ENCODE assay signal across 17 cellular contexts in genomic region chr14:49888293-49888692, GRCh38. TPM values are rescaled to one million over a fixed set of nuclear protein-coding genes. Genes with fewer than 3 reads are reported as not detected.
DNase-seq lines count a peak whose midpoint lies in the region; ATAC-seq, FAIRE-seq and TF ChIP-seq lines count a peak whose summit lies in the region.
"Had no signal": no experiment of that assay in that cellular context is flagged by ENCODE, and none has a peak within 500 bp of the region (broad histone marks: within the 10 kb centered on the region; RNA-seq: fewer than 3 reads in every experiment).

No MANE protein-coding gene starts in this region.

- FAIRE-seq in pancreas (lab: Jason Lieb, UNC): peak; percentile 69
- FAIRE-seq: GM12892, H54 had no signal

- H3K4me3 Mint-ChIP-seq in dendritic cell treated with granulocyte-macrophage colony-stimulating factor and Interleukin-4, amounts not matched to agents 40 ng/mL and 50 ng/mL, for 4 days: no peak overlapping the region
- H3K4me3 Mint-ChIP-seq: B cell, IgD-negative memory B cell had no signal

- H3K4me1 ChIP-seq in pancreas: peaks cover 0 to 4% (median 0%) of the 10 kb centered on the region in 3 donors

- peaks cover 13% of the 10 kb centered on the region for H3K36me3 Mint-ChIP-seq in dendritic cell treated with granulocyte-macrophage colony-stimulating factor and Interleukin-4, amounts not matched to agents 40 ng/mL and 50 ng/mL, for 4 days (ENCODE audit: low read depth)
- H3K36me3 Mint-ChIP-seq: IgD-negative memory B cell had no signal

- peaks cover 19% of the 10 kb centered on the region for H3K4me1 Mint-ChIP-seq in dendritic cell treated with granulocyte-macrophage colony-stimulating factor and Interleukin-4, amounts not matched to agents 40 ng/mL and 50 ng/mL, for 4 days (ENCODE audit: low read depth)

- peak; percentile 92 for DNase-seq in LNCaP clone FGC (ENCODE audit: low read depth)
- DNase-seq in pancreas: no peak
- no peak for DNase-seq in stimulated activated naive CD4-positive, alpha-beta T cell (lab: John Stamatoyannopoulos, UW)
- no peak for DNase-seq in GM10266 (ENCODE audit: extremely low spot score)
- no peak for DNase-seq in activated naive CD4-positive, alpha-beta T cell treated with anti-CD3 and anti-CD28 coated beads, Interleukin-2, amount 50 U/mL, for 16 hours
- DNase-seq: ACHN; C1 segment of cervical spinal cord; CD4-positive, alpha-beta memory T cell; DMS79; GM23248 had no signal

- no peaks in the 10 kb centered on the region for H3K27me3 Mint-ChIP-seq in dendritic cell treated with granulocyte-macrophage colony-stimulating factor and Interleukin-4, amounts not matched to agents 40 ng/mL and 50 ng/mL, for 4 days
- H3K27me3 Mint-ChIP-seq: B cell; CD4-positive, alpha-beta memory T cell; IgD-negative memory B cell had no signal

- H3K27ac ChIP-seq in 22Rv1 (peak overlapping the region; percentile 57), pancreas (no peak overlapping the region)
- H3K27ac ChIP-seq: GM23248 had no signal

- no peaks in the 10 kb centered on the region for H3K27me3 ChIP-seq in pancreas

- H3K4me3 ChIP-seq in LNCaP clone FGC (ENCODE audit: low read depth, low read length): no peak overlapping the region
- no peak overlapping the region for H3K4me3 ChIP-seq in pancreas
- H3K4me3 ChIP-seq: GM23248 had no signal

- no peaks in the 10 kb centered on the region for H3K9me3 ChIP-seq in pancreas

- peak overlapping the region; percentile 23 for H3K27ac Mint-ChIP-seq in dendritic cell treated with granulocyte-macrophage colony-stimulating factor and Interleukin-4, amounts not matched to agents 40 ng/mL and 50 ng/mL, for 4 days
- H3K27ac Mint-ChIP-seq: B cell; CD4-positive, alpha-beta memory T cell; IgD-negative memory B cell had no signal

- no peaks in the 10 kb centered on the region for H3K9me3 Mint-ChIP-seq in dendritic cell treated with granulocyte-macrophage colony-stimulating factor and Interleukin-4, amounts not matched to agents 40 ng/mL and 50 ng/mL, for 4 days
- H3K9me3 Mint-ChIP-seq: IgD-negative memory B cell had no signal

- TF ChIP-seq CTCF in 22Rv1 (IDR thresholded peaks at IDR 0.05) (no peak), LNCaP clone FGC (IDR thresholded peaks at IDR 0.05; ENCODE audit: control insufficient read depth, extremely low read depth, insufficient read depth) (no peak), pancreas (IDR thresholded peaks at IDR 0.05) (no peak), GM10266 (IDR thresholded peaks at IDR 0.05; ENCODE audit: control insufficient read depth, insufficient read depth, low read depth, missing control alignments) (no peak)

- H3K36me3 ChIP-seq in pancreas: no peaks in the 10 kb centered on the region

- ATAC-seq in pancreas: no peak
- ATAC-seq: HCT116 had no signal

- intact Hi-C loops in dendritic cell treated with granulocyte-macrophage colony-stimulating factor and Interleukin-4, amounts not matched to agents 40 ng/mL and 50 ng/mL, for 4 days (cut with micrococcal nuclease): no loop called here
- intact Hi-C loops in pancreas (cut with DNase I): loop anchor here in 1 of 3 donors (10.0 kb wide), 1 partner anchor 217 kb away; no protein-coding TSS in a partner anchor

- WGBS in pancreas, 2 donors: 65 to 66% methylated on average over 2 of the region's 2 CpGs

RNA-seq across cellular contexts. Expression of gene ARF6, which starts 4.6 kb away (rescaled TPM):
- 10 to 100 TPM; 12.4 to 32.4 (median 16.6) TPM for total RNA-seq in pancreas
- polyA plus RNA-seq in pancreas: 10 to 100 TPM in 1 of 2 donors, 1 to 10 TPM in 1; 8.9 to 16.7 TPM

RNA-seq across cellular contexts. Expression of gene NEMF, which starts 35.7 kb away (rescaled TPM):
- 10 to 100 TPM; 17.6 to 32.4 (median 21.7) TPM for total RNA-seq in pancreas
- 10 to 100 TPM; 22.3 to 24.7 TPM for polyA plus RNA-seq in pancreas
